In genomic region chr2:61905372-61906186, GRCh38 we compare ENCODE assay signal across 1 cellular context.
TF ChIP-seq lines count a peak whose summit lies in the region.

COMMD1 (plus strand) TSS chr2:61905674; CDS start chr2:61905679, 5 bp downstream.

TF ChIP-seq in GM12878, 131 proteins besides CTCF, POLR2A, EP300 and RAD21 (continued from another document and continues in another):
- TF ChIP-seq PRDM15 (CRISPR knock-in tag; IDR thresholded peaks at IDR 0.05) (no peak), ZNF207 (IDR thresholded peaks at IDR 0.05; ENCODE audit: borderline replicate concordance) (peak; percentile 75; the same call in 1 of the 2 replicates), NFYA (IDR thresholded peaks at IDR 0.05; ENCODE audit: borderline replicate concordance, low read depth, low read length) (no peak), ELK1 (IDR thresholded peaks at IDR 0.05; ENCODE audit: low read depth, low read length) (0 out of 2 replicates have a peak, but pooled peaks have one; percentile 23), CUX1 (IDR thresholded peaks at IDR 0.05; ENCODE audit: insufficient replicate concordance, low read depth, low read length) (peak; percentile 78), JUNB (IDR thresholded peaks at IDR 0.05) (no peak), MEF2A (IDR thresholded peaks at IDR 0.05; ENCODE audit: insufficient read depth, low read depth, low read length) (no peak), ZBED1 (IDR thresholded peaks at IDR 0.05; ENCODE audit: borderline replicate concordance) (no peak; the same call in 1 of the 2 replicates), BHLHE40 (IDR thresholded peaks at IDR 0.05; ENCODE audit: borderline replicate concordance in 1 of 2, low read depth in 2 of 2, low read length in 1 of 2) (peak; percentile 59 to 65; a peak in 2 of 4 replicates), POU2F2 (IDR thresholded peaks at IDR 0.05; ENCODE audit: borderline replicate concordance, low read depth, low read length) (peak; percentile 79; the same call in 2 of the 3 replicates), CBFB (IDR thresholded peaks at IDR 0.05; ENCODE audit: low read depth) (peak; percentile 88), ATF7 (IDR thresholded peaks at IDR 0.05; ENCODE audit: low read depth) (no peak), MTA3 (IDR thresholded peaks at IDR 0.05; ENCODE audit: borderline replicate concordance, low read length) (no peak), CBX3 (IDR thresholded peaks at IDR 0.05; ENCODE audit: borderline replicate concordance, low read depth) (no peak), SKIL (IDR thresholded peaks at IDR 0.05; ENCODE audit: low read depth, poor library complexity, severe bottlenecking) (no peak), ZNF24 (IDR thresholded peaks at IDR 0.05) (peak; percentile 42; the same call in 1 of the 2 replicates), TAF1 (IDR thresholded peaks at IDR 0.05; ENCODE audit: borderline replicate concordance, low read depth, low read length) (peak; percentile 97), E2F8 (IDR thresholded peaks at IDR 0.05; ENCODE audit: low read depth, partially characterized antibody) (no peak), MXI1 (IDR thresholded peaks at IDR 0.05; ENCODE audit: low read depth, low read length) (peak; percentile 86), NRF1 (conservative IDR thresholded peaks at IDR 0.05; ENCODE audit: low read depth, low read length) (no peak), RBBP5 (conservative IDR thresholded peaks at IDR 0.05) (no peak), YBX1 (IDR thresholded peaks at IDR 0.05) (no peak), ZBTB11 (CRISPR knock-in tag; IDR thresholded peaks at IDR 0.05) (no peak), BACH1 (IDR thresholded peaks at IDR 0.05; ENCODE audit: borderline replicate concordance) (peak; percentile 23; the same call in 1 of the 2 replicates), ZNF217 (IDR thresholded peaks at IDR 0.05) (no peak), FOXK2 (IDR thresholded peaks at IDR 0.05) (no peak), SUZ12 (IDR thresholded peaks at IDR 0.05; ENCODE audit: unreplicated experiment) (no peak), MYB (IDR thresholded peaks at IDR 0.05; ENCODE audit: borderline replicate concordance, low read depth, low read length) (no peak), ZBTB4 (CRISPR knock-in tag; IDR thresholded peaks at IDR 0.05) (no peak), MLLT1 (IDR thresholded peaks at IDR 0.05) (0 out of 2 replicates have a peak, but pooled peaks have one; percentile 44), KDM1A (IDR thresholded peaks at IDR 0.05; ENCODE audit: borderline replicate concordance) (no peak), NR2C1 (IDR thresholded peaks at IDR 0.05) (peak; percentile 61; the same call in 1 of the 2 replicates), TCF3 (IDR thresholded peaks at IDR 0.05; ENCODE audit: borderline replicate concordance, insufficient read depth, low read depth, low read length) (peak; percentile 73)
